In genomic region chr19:29686285-29686805, GRCh38 we compare ENCODE assay signal across 25 cellular contexts. TPM values are rescaled to one million over a fixed set of nuclear protein-coding genes. Genes with fewer than 3 reads are reported as not detected.
A peak's percentile ranks its signal among the peaks of the same experiment; 100 is the strongest.
DNase-seq lines count a peak whose midpoint lies in the region; ATAC-seq and TF ChIP-seq lines count a peak whose summit lies in the region.
"Had no signal": no experiment of that assay in that cellular context is flagged by ENCODE, and none has a peak within 500 bp of the region (broad histone marks: within the 10 kb centered on the region; RNA-seq: fewer than 3 reads in every experiment).

No MANE protein-coding gene starts in this region.

- 0 out of 2 replicates have a peak, but pooled peaks cover 3% of the 10 kb centered on the region for H3K36me3 ChIP-seq in ACC112 (ENCODE audit: insufficient read depth, low read length)
- no peaks in the 10 kb centered on the region for H3K36me3 ChIP-seq in HEK293 (ENCODE audit: control insufficient read depth in 2 of 2, insufficient read depth in 1 of 2, low read length in 2 of 2)
- H3K36me3 ChIP-seq in skeletal muscle tissue (ENCODE audit: control insufficient read depth in 3 of 3, insufficient read depth in 3 of 3, low read length in 3 of 3) = no peaks in the 10 kb centered on the region
- H3K36me3 ChIP-seq: adrenal gland, brain microvascular endothelial cell, thoracic aorta had no signal

- no peaks in the 10 kb centered on the region for H3K27me3 ChIP-seq in ACC112 (ENCODE audit: insufficient read depth, low read length)
- no peaks in the 10 kb centered on the region for H3K27me3 ChIP-seq in skeletal muscle tissue (ENCODE audit: control insufficient read depth in 3 of 3, insufficient read depth in 3 of 3, low read length in 3 of 3)
- H3K27me3 ChIP-seq: adrenal gland, brain microvascular endothelial cell had no signal

- 0 out of 2 replicates have a peak overlapping the region, but pooled peaks have one; percentile 88 for H3K27ac ChIP-seq in ACC112 (ENCODE audit: low read depth, low read length)
- no peak overlapping the region for H3K27ac ChIP-seq in HEK293 (ENCODE audit: extremely low read depth, low read depth, low read length)
- H3K27ac ChIP-seq in skeletal muscle tissue (ENCODE audit: low read depth, low read length) = peak overlapping the region; percentile 94
- H3K27ac ChIP-seq: adrenal gland, SK-N-MC had no signal

- peaks cover 75% of the 10 kb centered on the region for H3K4me1 Mint-ChIP-seq in chondrocyte (ENCODE audit: low read depth)

- H3K9me3 ChIP-seq in HEK293 (ENCODE audit: control insufficient read depth, insufficient read depth, low read depth, low read length) = no peaks in the 10 kb centered on the region
- H3K9me3 ChIP-seq in skeletal muscle tissue (ENCODE audit: control insufficient read depth in 3 of 3, low read length in 3 of 3) = peaks cover 0 to 6% (median 5%) of the 10 kb centered on the region in 3 donors

- H3K4me3 ChIP-seq in ACC112 (ENCODE audit: low read depth, low read length) (no peak overlapping the region), HEK293 (ENCODE audit: low read depth, low read length) (no peak overlapping the region), skeletal muscle tissue (ENCODE audit: low read length in 3 of 3) (no peak overlapping the region)
- H3K4me3 ChIP-seq: adrenal gland, SK-N-MC had no signal

- no peaks in the 10 kb centered on the region for H3K79me2 ChIP-seq in ACC112 (ENCODE audit: control insufficient read depth, insufficient read depth, low read length, unreplicated experiment)

- DNase-seq in chondrocyte (ENCODE audit: low spot score) = no peak
- no peak for DNase-seq in central memory CD4-positive, alpha-beta T cell
- no peak for DNase-seq in DMS153 treated with DMSO at 0.1 percent for 48 hours (lab: John Stamatoyannopoulos, UW; ENCODE audit: unreplicated experiment)
- DNase-seq: activated CD4-positive, alpha-beta T cell treated with anti-CD3 and anti-CD28 coated beads for 48 hours; activated gamma-delta T cell; adrenal gland; brain microvascular endothelial cell; effector memory CD8-positive, alpha-beta T cell; HCEC 1CT; hippocampal formation; NCI-H1105 treated with DMSO at 0.1 percent for 48 hours; NCI-H2081; NCI-H226; NCI-H774; RPMI8226; T-helper 2 cell had no signal

- POLR2A ChIA-PET in HEK293 (lab: Yijun Ruan, JAX) = interaction anchor here (0.7 to 1.7 kb wide), 3 partner anchors 18 to 212 kb away, joined by 3 to 9 read pairs (median 4); partner anchors contain the start of gene POP4

- TF ChIP-seq CTCF in HEK293 (tag by site-specific recombination; IDR thresholded peaks at IDR 0.05) (no peak), chondrocyte (IDR thresholded peaks at IDR 0.05) (no peak)

- H3K27ac Mint-ChIP-seq in chondrocyte (ENCODE audit: unreplicated experiment) = peak overlapping the region; percentile 100
- H3K27ac Mint-ChIP-seq: effector memory CD8-positive, alpha-beta T cell had no signal

- H3K9ac ChIP-seq in skeletal muscle tissue (ENCODE audit: low read depth in 1 of 3, low read length in 3 of 3) = peak overlapping the region in 2 of 3 donors; percentile 45 to 71

- peaks cover 3% of the 10 kb centered on the region for H3K36me3 Mint-ChIP-seq in chondrocyte (ENCODE audit: low read depth)
- H3K36me3 Mint-ChIP-seq: CD14-positive monocyte had no signal

- H3K9me3 Mint-ChIP-seq in chondrocyte (ENCODE audit: low read depth) = peaks cover 2% of the 10 kb centered on the region

- CTCF ChIA-PET in HEK293 (lab: Yijun Ruan, JAX) = interaction anchor here (0.6 to 2.9 kb wide), 6 partner anchors 8 to 76 kb away, joined by 3 to 22 read pairs (median 4); no protein-coding TSS in a partner anchor

- peak overlapping the region; percentile 44 for H3K4me3 Mint-ChIP-seq in chondrocyte (ENCODE audit: unreplicated experiment)
- H3K4me3 Mint-ChIP-seq: CD14-positive monocyte; effector memory CD8-positive, alpha-beta T cell; nephron had no signal

- no peaks in the 10 kb centered on the region for H3K27me3 Mint-ChIP-seq in chondrocyte (ENCODE audit: low read depth)
- H3K27me3 Mint-ChIP-seq: effector memory CD8-positive, alpha-beta T cell had no signal

- H3K4me1 ChIP-seq in ACC112 (ENCODE audit: control insufficient read depth, insufficient read depth, low read length, unreplicated experiment) = peaks cover 24% of the 10 kb centered on the region
- H3K4me1 ChIP-seq in HEK293 (ENCODE audit: control insufficient read depth, insufficient read depth, low read length) = no peaks in the 10 kb centered on the region
- H3K4me1 ChIP-seq in skeletal muscle tissue (ENCODE audit: control insufficient read depth in 3 of 3, insufficient read depth in 3 of 3, low read length in 3 of 3) = peaks cover 42 to 67% (median 44%) of the 10 kb centered on the region in 3 donors
- H3K4me1 ChIP-seq: adrenal gland had no signal

- H2AFZ ChIP-seq in ACC112 (ENCODE audit: low read length, unreplicated experiment) = no peak overlapping the region

- ATAC-seq in HG03457 (IDR thresholded peaks at IDR 0.05; ENCODE audit: unreplicated experiment) (no peak), GM21723 (IDR thresholded peaks at IDR 0.05; ENCODE audit: unreplicated experiment) (no peak)
- ATAC-seq: effector memory CD8-positive, alpha-beta T cell had no signal

TF ChIP-seq in HEK293, 187 proteins besides CTCF, POLR2A, EP300 and RAD21:
- no peak for TF ChIP-seq ZBTB49 (tag by site-specific recombination; IDR thresholded peaks at IDR 0.05; ENCODE audit: low read depth)
- TF ChIP-seq ZNF623 (tag by site-specific recombination; IDR thresholded peaks at IDR 0.05) = peak; percentile 94
- TF ChIP-seq ZNF707 (tag by site-specific recombination; IDR thresholded peaks at IDR 0.05) = no peak

RNA-seq across cellular contexts. Expression of gene PLEKHF1, which starts 21.1 kb away (rescaled TPM):
- total RNA-seq in chondrocyte (10.1 to 29.4 TPM (median 28.6 TPM) in 3 replicates), skeletal muscle tissue (16.7 TPM)

RNA-seq across cellular contexts. Expression of gene C19orf12, which starts 28.7 kb away (rescaled TPM):
- total RNA-seq in chondrocyte (43.7 to 46.9 TPM (median 46.4 TPM) in 3 replicates), skeletal muscle tissue (17.2 TPM)
